14 cellular contexts compared by ENCODE assay signal in genomic region chr15:78105541-78106241, GRCh38. TPM values are rescaled to one million over a fixed set of nuclear protein-coding genes. Genes with fewer than 3 reads are reported as not detected.
A peak's percentile ranks its signal among the peaks of the same experiment; 100 is the strongest.
DNase-seq lines count a peak whose midpoint lies in the region; ATAC-seq and TF ChIP-seq lines count a peak whose summit lies in the region.
"Had no signal": no experiment of that assay in that cellular context is flagged by ENCODE, and none has a peak within 500 bp of the region (broad histone marks: within the 10 kb centered on the region; RNA-seq: fewer than 3 reads in every experiment).

No MANE protein-coding gene starts in this region.

- CTCF ChIA-PET in PC-9 (lab: Charles Lee), result no interaction called here

- TF ChIP-seq POLR2A in sigmoid colon (IDR thresholded peaks at IDR 0.05) (no peak), thyroid gland (IDR thresholded peaks at IDR 0.05) (no peak)

- no peaks in the 10 kb centered on the region for H4K20me1 ChIP-seq in PC-9 (ENCODE audit: insufficient read depth)

- TF ChIP-seq CTCF in RWPE2 (IDR thresholded peaks at IDR 0.05; ENCODE audit: poor library complexity, severe bottlenecking) (no peak), sigmoid colon (IDR thresholded peaks at IDR 0.05) (no peak), thyroid gland (IDR thresholded peaks at IDR 0.05) (no peak), PC-9 (conservative IDR thresholded peaks at IDR 0.05) (no peak)

- H2AFZ ChIP-seq in PC-9, result no peak overlapping the region
- H2AFZ ChIP-seq: parathyroid adenoma had no signal

- BruUV-seq in PC-9 (replicated peaks; lab: Mats Ljungman, UMichigan), result no TSS peak

- H3K4me3 ChIP-seq in RWPE2 (ENCODE audit: severe bottlenecking) (no peak overlapping the region), sigmoid colon (no peak overlapping the region), thyroid gland (replicated peaks in 1 of 3) (no peak overlapping the region), PC-9 (no peak overlapping the region)

- TF ChIP-seq EP300 in sigmoid colon (IDR thresholded peaks at IDR 0.05), result no peak

- ATAC-seq in activated T-cell treated with anti-CD3 and anti-CD28 coated beads, Interleukin-2, amount 50 U/mL, for 72 hours (replicated peaks in 1 of 2), result peak in 1 of 2 donors; percentile 4
- no peak for ATAC-seq in RWPE2 (ENCODE audit: low read depth)
- ATAC-seq in effector memory CD8-positive, alpha-beta T cell (replicated peaks), result no peak

- H3K27ac Mint-ChIP-seq in activated T-cell treated with anti-CD3 and anti-CD28 coated beads, Interleukin-2, amount 50 U/mL, for 72 hours, result no peak overlapping the region
- peak overlapping the region; percentile 44 to 84 for H3K27ac Mint-ChIP-seq in effector memory CD8-positive, alpha-beta T cell
- H3K27ac Mint-ChIP-seq: memory B cell had no signal

- no peaks in the 10 kb centered on the region for H3K9me3 ChIP-seq in RWPE2 (ENCODE audit: severe bottlenecking)
- H3K9me3 ChIP-seq in sigmoid colon, result no peaks in the 10 kb centered on the region
- no peaks in the 10 kb centered on the region for H3K9me3 ChIP-seq in thyroid gland
- H3K9me3 ChIP-seq in PC-9 (ENCODE audit: insufficient read depth, low read depth), result no peaks in the 10 kb centered on the region

- H3K4me1 ChIP-seq in RWPE2 (ENCODE audit: insufficient read depth, poor library complexity, severe bottlenecking), result no peaks in the 10 kb centered on the region
- H3K4me1 ChIP-seq in sigmoid colon, result no peaks in the 10 kb centered on the region
- no peaks in the 10 kb centered on the region for H3K4me1 ChIP-seq in thyroid gland
- peaks cover 46% of the 10 kb centered on the region for H3K4me1 ChIP-seq in PC-9 (replicated peaks; ENCODE audit: insufficient read depth)
- H3K4me1 ChIP-seq: parathyroid adenoma had no signal

- no peaks in the 10 kb centered on the region for H3K9me3 Mint-ChIP-seq in activated T-cell treated with anti-CD3 and anti-CD28 coated beads, Interleukin-2, amount 50 U/mL, for 72 hours
- H3K9me3 Mint-ChIP-seq in effector memory CD8-positive, alpha-beta T cell, result no peaks in the 10 kb centered on the region
- H3K9me3 Mint-ChIP-seq: brain, memory B cell had no signal

- peak overlapping the region; percentile 20 to 42 for H3K4me3 Mint-ChIP-seq in activated T-cell treated with anti-CD3 and anti-CD28 coated beads, Interleukin-2, amount 50 U/mL, for 72 hours
- H3K4me3 Mint-ChIP-seq in effector memory CD8-positive, alpha-beta T cell, result peak overlapping the region; percentile 57 to 78
- H3K4me3 Mint-ChIP-seq: brain, memory B cell had no signal

- H3K36me3 Mint-ChIP-seq in activated T-cell treated with anti-CD3 and anti-CD28 coated beads, Interleukin-2, amount 50 U/mL, for 72 hours (ENCODE audit: insufficient read depth in 2 of 2), result no peaks in the 10 kb centered on the region
- peaks cover 4% of the 10 kb centered on the region for H3K36me3 Mint-ChIP-seq in effector memory CD8-positive, alpha-beta T cell (ENCODE audit: insufficient read depth)
- H3K36me3 Mint-ChIP-seq: brain, memory B cell had no signal

- intact Hi-C loops in sigmoid colon (cut with DNase I), result no loop called here
- intact Hi-C loops in thyroid gland (cut with DNase I), result no loop called here
- intact Hi-C loops in PC-9 (cut with micrococcal nuclease; ENCODE audit: unreplicated experiment), result loop anchor here (1.0 to 5.0 kb wide), 2 partner anchors 97 to 203 kb away; no protein-coding TSS in a partner anchor

- H3K27ac ChIP-seq in RWPE2 (ENCODE audit: poor library complexity, severe bottlenecking), result no peak overlapping the region
- no peak overlapping the region for H3K27ac ChIP-seq in sigmoid colon
- H3K27ac ChIP-seq in thyroid gland, result no peak overlapping the region
- no peak overlapping the region for H3K27ac ChIP-seq in PC-9
- H3K27ac ChIP-seq: parathyroid adenoma had no signal

- H3K4me1 Mint-ChIP-seq in activated T-cell treated with anti-CD3 and anti-CD28 coated beads, Interleukin-2, amount 50 U/mL, for 72 hours (ENCODE audit: low read depth), result peaks cover 46% of the 10 kb centered on the region
- H3K4me1 Mint-ChIP-seq in effector memory CD8-positive, alpha-beta T cell (ENCODE audit: low read depth in 2 of 2), result peaks cover 43 to 50% of the 10 kb centered on the region in 2 donors
- H3K4me1 Mint-ChIP-seq: brain had no signal

- H3K27me3 Mint-ChIP-seq in activated T-cell treated with anti-CD3 and anti-CD28 coated beads, Interleukin-2, amount 50 U/mL, for 72 hours (ENCODE audit: low read depth), result no peaks in the 10 kb centered on the region
- no peaks in the 10 kb centered on the region for H3K27me3 Mint-ChIP-seq in effector memory CD8-positive, alpha-beta T cell
- H3K27me3 Mint-ChIP-seq: brain, memory B cell had no signal

- H3K36me3 ChIP-seq in RWPE2 (ENCODE audit: low read depth) (no peaks in the 10 kb centered on the region), sigmoid colon (no peaks in the 10 kb centered on the region), thyroid gland (no peaks in the 10 kb centered on the region), PC-9 (ENCODE audit: low read depth) (no peaks in the 10 kb centered on the region)

- H3K4me2 ChIP-seq in PC-9, result no peak overlapping the region

- POLR2A ChIA-PET in PC-9 (lab: Charles Lee; ENCODE audit: unreplicated experiment), result interaction anchor here (0.7 kb wide), 1 partner anchor 314 kb away, joined by 3 read pairs; no protein-coding TSS in a partner anchor

- peak in 1 of 2 donors; percentile 30 for DNase-seq in activated T-cell treated with anti-CD3 and anti-CD28 coated beads, Interleukin-2, amount 50 U/mL, for 72 hours
- no peak for DNase-seq in activated T-cell treated with anti-CD3 and anti-CD28 coated beads, Interleukin-2, amount 50 U/mL, for 1 hour
- DNase-seq in RWPE2 (ENCODE audit: low spot score) (peak; percentile 61), sigmoid colon (peak; percentile 57), thyroid gland (no peak), amygdala (lab: John Stamatoyannopoulos, UW) (no peak), PC-9 (no peak)
- no peak for DNase-seq in effector memory CD8-positive, alpha-beta T cell
- DNase-seq: H7, NCI-H1092 treated with DMSO at 0.1 percent for 48 hours, NCI-H510A treated with DMSO at 0.1 percent for 48 hours had no signal

- no peaks in the 10 kb centered on the region for H3K27me3 ChIP-seq in RWPE2 (ENCODE audit: insufficient read depth, poor library complexity, severe bottlenecking)
- no peaks in the 10 kb centered on the region for H3K27me3 ChIP-seq in sigmoid colon
- H3K27me3 ChIP-seq in thyroid gland, result no peaks in the 10 kb centered on the region
- no peaks in the 10 kb centered on the region for H3K27me3 ChIP-seq in PC-9 (ENCODE audit: insufficient read depth, low read depth)

- no peaks in the 10 kb centered on the region for H3K9me2 ChIP-seq in PC-9 (ENCODE audit: insufficient read depth)

- WGBS in sigmoid colon, 2 donors, result 87 to 91% methylated on average over 14 of the region's 14 CpGs
- WGBS in thyroid gland, 2 donors, result 93 to 96% methylated on average over 12 to 13 of the region's 14 CpGs

- H3F3A ChIP-seq in PC-9 (ENCODE audit: insufficient read depth, low read depth), result peaks cover 9% of the 10 kb centered on the region; the same call in 1 of the 2 replicates

- H3K79me2 ChIP-seq in PC-9 (ENCODE audit: low read depth), result no peaks in the 10 kb centered on the region
- H3K79me2 ChIP-seq: parathyroid adenoma had no signal

RNA-seq across cellular contexts. Expression of gene SH2D7, which starts 13.3 kb away (rescaled TPM):
- total RNA-seq in activated T-cell treated with anti-CD3 and anti-CD28 coated beads, Interleukin-2, amount 50 U/mL, for 72 hours, result not detected
- total RNA-seq in sigmoid colon (not detected), thyroid gland (not detected), PC-9 (2021) (not detected in 2 replicates)
- 1 to 10 TPM in 2 of 3 donors, under 1 TPM in 1; 0.69 to 3.0 (median 2.5) TPM for polyA plus RNA-seq in sigmoid colon
- total RNA-seq: H7 had no signal

RNA-seq across cellular contexts. Expression of gene CIB2, which starts 25.6 kb away (rescaled TPM):
- 1 to 10 TPM; 3.2 to 3.8 TPM for total RNA-seq in activated T-cell treated with anti-CD3 and anti-CD28 coated beads, Interleukin-2, amount 50 U/mL, for 72 hours
- 10 to 100 TPM in 3 of 4 donors, 1 to 10 TPM in 1; 3.5 to 11.7 (median 10.4) TPM for total RNA-seq in sigmoid colon
- 10 to 100 TPM in 2 of 3 donors, 1 to 10 TPM in 1; 7.1 to 41.4 (median 16.9) TPM for polyA plus RNA-seq in sigmoid colon
- 1 to 10 TPM; 4.1 to 7.5 (median 4.9) TPM for total RNA-seq in thyroid gland
- total RNA-seq in PC-9 (2021), result 5.6 and 5.8 TPM in 2 replicates

RNA-seq across cellular contexts. Expression of gene TBC1D2B, which starts 28.2 kb away (rescaled TPM):
- total RNA-seq in activated T-cell treated with anti-CD3 and anti-CD28 coated beads, Interleukin-2, amount 50 U/mL, for 72 hours, result 10 to 100 TPM; 67.8 to 75.0 TPM
- total RNA-seq in sigmoid colon, result 10 to 100 TPM; 25.3 to 47.1 (median 37.6) TPM
- 10 to 100 TPM in 2 of 3 donors, 1 to 10 TPM in 1; 7.6 to 30.3 (median 13.2) TPM for polyA plus RNA-seq in sigmoid colon
- total RNA-seq in thyroid gland, result 10 to 100 TPM; 32.8 to 54.0 (median 40.1) TPM
- 27.7 and 28.3 TPM in 2 replicates for total RNA-seq in PC-9 (2021)

RNA-seq across cellular contexts. Expression of gene IDH3A, which starts 43.5 kb away (rescaled TPM):
- total RNA-seq in activated T-cell treated with anti-CD3 and anti-CD28 coated beads, Interleukin-2, amount 50 U/mL, for 72 hours, result 10 to 100 TPM; 83.6 to 92.7 TPM
- total RNA-seq in sigmoid colon, result 100 to 1,000 TPM in 1 of 4 donors, 10 to 100 TPM in 3; 74.9 to 106 (median 93.9) TPM
- 10 to 100 TPM; 78.1 to 85.1 (median 79.5) TPM for polyA plus RNA-seq in sigmoid colon
- total RNA-seq in thyroid gland, result 100 to 1,000 TPM in 1 of 4 donors, 10 to 100 TPM in 3; 55.1 to 155 (median 83.3) TPM
- total RNA-seq in PC-9 (2021), result 64.8 and 67.8 TPM in 2 replicates

Comparison
In these comparisons a context has a peak if more than half of its experiments do, and no peak if none do; other contexts are left out.
1. DNase-seq: peak in RWPE2 (single experiment) and sigmoid colon (single experiment); none in activated T-cell treated with anti-CD3 and anti-CD28 coated beads, Interleukin-2, amount 50 U/mL, for 1 hour (single experiment), effector memory CD8-positive, alpha-beta T cell (0 of 3), thyroid gland (0 of 2), amygdala (0 of 56) and PC-9 (0 of 2).